20 cellular contexts compared by ENCODE assay signal in genomic region chr5:99621772-99622681, GRCh38.
"Had no signal": no experiment of that assay in that cellular context is flagged by ENCODE, and none has a peak within 500 bp of the region (broad histone marks: within the 10 kb centered on the region; RNA-seq: fewer than 3 reads in every experiment).

No MANE protein-coding gene starts in this region.

- DNase-seq: activated CD4-positive, alpha-beta T cell treated with anti-CD3 and anti-CD28 coated beads, Interleukin-2, amount 10 ng/mL, durations not matched to agents 24 days and 14 days; activated CD4-positive, CD25-positive, alpha-beta regulatory T cell; activated CD8-positive, alpha-beta memory T cell treated with anti-CD3 and anti-CD28 coated beads, Interleukin-2, amount 50 U/mL, for 4 hours; activated CD8-positive, alpha-beta T cell treated with anti-CD3 and anti-CD28 coated beads, Interleukin-2, amount 10 ng/mL, durations not matched to agents 7 days and 5 days; activated gamma-delta T cell; activated T-cell treated with anti-CD3 and anti-CD28 coated beads, Interleukin-2, amount 50 U/mL, for 72 hours; amniotic stem cell; caudate nucleus; effector CD4-positive, alpha-beta T cell; foreskin fibroblast; immature natural killer cell; mesendoderm; natural killer cell; occipital lobe; stimulated activated CD4-positive, alpha-beta T cell treated with anti-CD3 and anti-CD28 coated beads, Interleukin-4, amount 100 ng/mL, for 24 hours; stimulated activated naive CD8-positive, alpha-beta T cell treated with anti-CD3 and anti-CD28 coated beads, Interleukin-15, Interleukin-2, amounts not matched to agents 100 U/mL and 50 U/mL, for 24 hours; transverse colon had no signal

- H3K4me3 ChIP-seq: body of pancreas, coronary artery, transverse colon had no signal

- H3K9me3 ChIP-seq: body of pancreas, transverse colon had no signal

- H3K4me1 ChIP-seq: body of pancreas, transverse colon had no signal

- H3K27ac ChIP-seq: body of pancreas, coronary artery, transverse colon had no signal

- H3K36me3 ChIP-seq: transverse colon had no signal

- ATAC-seq: activated CD8-positive, alpha-beta T cell treated with anti-CD3 and anti-CD28 coated beads, Interleukin-2, amount 10 ng/mL, durations not matched to agents 7 days and 5 days; activated naive CD4-positive, alpha-beta T cell treated with anti-CD3 and anti-CD28 coated beads, Interleukin-2, amount 50 U/mL, for 72 hours; activated T-cell treated with anti-CD3 and anti-CD28 coated beads, Interleukin-2, amount 50 U/mL, for 72 hours; body of pancreas; natural killer cell; stimulated activated naive CD8-positive, alpha-beta T cell treated with anti-CD3 and anti-CD28 coated beads, Interleukin-15, Interleukin-2, amounts not matched to agents 100 U/mL and 50 U/mL, for 24 hours had no signal

- H3K27me3 ChIP-seq: body of pancreas, transverse colon had no signal
